In the genomic region with DNA sequence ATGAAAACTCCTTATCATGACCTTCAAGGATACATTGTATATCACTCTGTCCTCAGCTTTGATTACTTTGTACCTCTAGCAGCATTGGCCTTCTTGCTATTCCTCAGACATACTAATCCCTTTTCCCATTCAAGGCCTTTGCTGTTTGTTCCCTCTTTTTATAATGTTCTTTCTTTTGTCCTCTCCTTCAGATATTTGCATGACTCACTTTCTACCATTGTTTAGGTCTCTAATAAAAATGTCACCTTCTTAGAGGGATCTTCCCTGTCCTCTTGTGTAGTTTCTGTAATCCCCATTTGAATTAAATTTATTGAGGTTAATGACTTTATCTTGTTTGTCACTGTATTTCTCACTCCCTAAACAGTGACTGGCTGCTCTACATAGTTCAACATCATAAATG, we compare ENCODE assay signal across 21 cellular contexts.
DNase-seq lines count a peak whose midpoint lies in the region; ATAC-seq, FAIRE-seq and TF ChIP-seq lines count a peak whose summit lies in the region.
"Had no signal": no experiment of that assay in that cellular context is flagged by ENCODE, and none has a peak within 500 bp of the region (broad histone marks: within the 10 kb centered on the region; RNA-seq: fewer than 3 reads in every experiment).

No MANE protein-coding gene starts in this region.

- FAIRE-seq in TTC549 (lab: Jason Lieb, UNC) (peak; percentile 15), endothelial cell of umbilical vein (lab: Jason Lieb, UNC) (no peak)
- FAIRE-seq: D721Med, GM12878, H1 had no signal

- DNase-seq in Calu3 (no peak), endothelial cell of umbilical vein (ENCODE audit: low read depth, low spot score) (no peak), medulla oblongata (ENCODE audit: extremely low spot score) (no peak), NOMO-1 treated with dmso at 0.1 percent for 144 hours (lab: John Stamatoyannopoulos, UW; ENCODE audit: unreplicated experiment) (no peak)
- no peak for DNase-seq in activated T-helper 2 cell treated with anti-CD3 and anti-CD28 coated beads, Interferon-gamma antibody, Interleukin-2, Interleukin-4, amounts not matched to agents 10 μg/mL and 5 μg/mL and 100 μg/mL, durations not matched to agents 14 hours and 24 hours and 36 hours (ENCODE audit: low spot score)
- DNase-seq: ACHN; AML-193; C1 segment of cervical spinal cord; Caco-2; CD4-positive, alpha-beta memory T cell; DMS 273 treated with DMSO at 0.1 percent for 48 hours; DMS79; EL; GDM1; H7; HCEC 1CT had no signal

- H3K4me3 ChIP-seq in endothelial cell of umbilical vein (replicated peaks in 1 of 3; ENCODE audit: insufficient read depth in 1 of 3, low read depth in 1 of 3, low read length in 3 of 3) = no peak overlapping the region
- H3K4me3 ChIP-seq in gastroesophageal sphincter = no peak overlapping the region
- H3K4me3 ChIP-seq: GM12878 had no signal

- no peaks in the 10 kb centered on the region for H3K9me3 Mint-ChIP-seq in Calu3 (ENCODE audit: low read depth, unreplicated experiment)
- H3K9me3 Mint-ChIP-seq in activated T-helper 2 cell treated with anti-CD3 and anti-CD28 coated beads, Interferon-gamma antibody, Interleukin-2, Interleukin-4, amounts not matched to agents 10 μg/mL and 5 μg/mL and 100 μg/mL, durations not matched to agents 14 hours and 24 hours and 36 hours = no peaks in the 10 kb centered on the region
- H3K9me3 Mint-ChIP-seq: CD4-positive, alpha-beta memory T cell had no signal

- H3K9me3 ChIP-seq in endothelial cell of umbilical vein (replicated peaks; ENCODE audit: control insufficient read depth, insufficient read depth, low read length) (no peaks in the 10 kb centered on the region), gastroesophageal sphincter (no peaks in the 10 kb centered on the region)
- H3K9me3 ChIP-seq: Caco-2 had no signal

- CTCF ChIA-PET in Calu3 (lab: Charles Lee) = no interaction called here
- CTCF ChIA-PET in endothelial cell of umbilical vein (lab: Charles Lee) = interaction anchor here (1.3 kb wide), 1 partner anchor 76 kb away, joined by 6 read pairs; no protein-coding TSS in a partner anchor

- no peaks in the 10 kb centered on the region for H3K27me3 ChIP-seq in endothelial cell of umbilical vein (ENCODE audit: control insufficient read depth in 2 of 2, insufficient read depth in 2 of 2, low read length in 2 of 2)
- H3K27me3 ChIP-seq in gastroesophageal sphincter = no peaks in the 10 kb centered on the region

- H3K9me1 ChIP-seq in endothelial cell of umbilical vein (replicated peaks; ENCODE audit: control insufficient read depth, extremely low read depth, insufficient read depth, low read length) = no peaks in the 10 kb centered on the region

- no peak overlapping the region for H3K4me2 ChIP-seq in endothelial cell of umbilical vein (ENCODE audit: insufficient read depth, low read length)

- no peaks in the 10 kb centered on the region for H4K20me1 ChIP-seq in endothelial cell of umbilical vein (replicated peaks; ENCODE audit: control insufficient read depth, extremely low read depth, insufficient read depth, low read length)

- no peak for TF ChIP-seq EP300 in gastroesophageal sphincter (IDR thresholded peaks at IDR 0.05)

- no peaks in the 10 kb centered on the region for H3K36me3 Mint-ChIP-seq in Calu3 (ENCODE audit: insufficient read depth, unreplicated experiment)
- peaks cover 21% of the 10 kb centered on the region for H3K36me3 Mint-ChIP-seq in activated T-helper 2 cell treated with anti-CD3 and anti-CD28 coated beads, Interferon-gamma antibody, Interleukin-2, Interleukin-4, amounts not matched to agents 10 μg/mL and 5 μg/mL and 100 μg/mL, durations not matched to agents 14 hours and 24 hours and 36 hours (ENCODE audit: low read depth)

- H3K9ac ChIP-seq in endothelial cell of umbilical vein (replicated peaks; ENCODE audit: extremely low read depth, insufficient read depth, low read length) = no peak overlapping the region

- H3K36me3 ChIP-seq in endothelial cell of umbilical vein (ENCODE audit: control insufficient read depth in 2 of 2, extremely low read depth in 1 of 2, insufficient read depth in 2 of 2, low read length in 2 of 2) (peaks cover 2 to 5% of the 10 kb centered on the region in 2 experiments), gastroesophageal sphincter (peaks cover 0 to 25% of the 10 kb centered on the region in 2 donors)

- TF ChIP-seq POLR2A in endothelial cell of umbilical vein (IDR thresholded peaks at IDR 0.05; ENCODE audit: low read depth, low read length) (no peak), gastroesophageal sphincter (IDR thresholded peaks at IDR 0.05) (no peak)

- H3K27ac ChIP-seq in endothelial cell of umbilical vein (ENCODE audit: insufficient read depth, low read depth, low read length) = no peak overlapping the region
- H3K27ac ChIP-seq in gastroesophageal sphincter = no peak overlapping the region

- POLR2A ChIA-PET in endothelial cell of umbilical vein (lab: Charles Lee) = no interaction called here

- no peak overlapping the region for H3K4me3 Mint-ChIP-seq in Calu3 (ENCODE audit: low read depth, unreplicated experiment)
- no peak overlapping the region for H3K4me3 Mint-ChIP-seq in activated T-helper 2 cell treated with anti-CD3 and anti-CD28 coated beads, Interferon-gamma antibody, Interleukin-2, Interleukin-4, amounts not matched to agents 10 μg/mL and 5 μg/mL and 100 μg/mL, durations not matched to agents 14 hours and 24 hours and 36 hours (ENCODE audit: low read depth)
- H3K4me3 Mint-ChIP-seq: CD4-positive, alpha-beta memory T cell had no signal

- BruUV-seq in Calu3 (replicated peaks; lab: Mats Ljungman, UMichigan) (no TSS peak), endothelial cell of umbilical vein (replicated peaks; lab: Mats Ljungman, UMichigan) (no TSS peak)

- H3K27me3 Mint-ChIP-seq in Calu3 (ENCODE audit: unreplicated experiment) = no peaks in the 10 kb centered on the region
- H3K27me3 Mint-ChIP-seq in activated T-helper 2 cell treated with anti-CD3 and anti-CD28 coated beads, Interferon-gamma antibody, Interleukin-2, Interleukin-4, amounts not matched to agents 10 μg/mL and 5 μg/mL and 100 μg/mL, durations not matched to agents 14 hours and 24 hours and 36 hours (ENCODE audit: low read depth) = no peaks in the 10 kb centered on the region
- H3K27me3 Mint-ChIP-seq: CD4-positive, alpha-beta memory T cell had no signal

- ATAC-seq in gastroesophageal sphincter = no peak
- ATAC-seq: GM12878 had no signal

- no peak overlapping the region for H2AFZ ChIP-seq in endothelial cell of umbilical vein (ENCODE audit: low read depth, low read length)

- H3K79me2 ChIP-seq in endothelial cell of umbilical vein (ENCODE audit: control insufficient read depth, insufficient read depth, low read length) = no peaks in the 10 kb centered on the region

- H3K4me1 ChIP-seq in endothelial cell of umbilical vein (ENCODE audit: control insufficient read depth, extremely low read depth, insufficient read depth, low read length) (no peaks in the 10 kb centered on the region), gastroesophageal sphincter (no peaks in the 10 kb centered on the region)
- H3K4me1 ChIP-seq: Caco-2 had no signal

- intact Hi-C loops in Calu3 (cut with micrococcal nuclease; ENCODE audit: unreplicated experiment) (no loop called here), endothelial cell of umbilical vein (cut with micrococcal nuclease) (no loop called here)
- intact Hi-C loops in activated T-helper 2 cell treated with anti-CD3 and anti-CD28 coated beads, Interferon-gamma antibody, Interleukin-2, Interleukin-4, amounts not matched to agents 10 μg/mL and 5 μg/mL and 100 μg/mL, durations not matched to agents 14 hours and 24 hours and 36 hours (cut with micrococcal nuclease) = no loop called here

- peak overlapping the region; percentile 40 for H3K27ac Mint-ChIP-seq in Calu3 (ENCODE audit: unreplicated experiment)
- H3K27ac Mint-ChIP-seq in activated T-helper 2 cell treated with anti-CD3 and anti-CD28 coated beads, Interferon-gamma antibody, Interleukin-2, Interleukin-4, amounts not matched to agents 10 μg/mL and 5 μg/mL and 100 μg/mL, durations not matched to agents 14 hours and 24 hours and 36 hours = no peak overlapping the region

- no peaks in the 10 kb centered on the region for H3K4me1 Mint-ChIP-seq in Calu3 (ENCODE audit: low read depth, unreplicated experiment)
- H3K4me1 Mint-ChIP-seq in activated T-helper 2 cell treated with anti-CD3 and anti-CD28 coated beads, Interferon-gamma antibody, Interleukin-2, Interleukin-4, amounts not matched to agents 10 μg/mL and 5 μg/mL and 100 μg/mL, durations not matched to agents 14 hours and 24 hours and 36 hours (ENCODE audit: low read depth) = peaks cover 13% of the 10 kb centered on the region
- H3K4me1 Mint-ChIP-seq: CD4-positive, alpha-beta memory T cell had no signal

- TF ChIP-seq CTCF in Calu3 (IDR thresholded peaks at IDR 0.05; ENCODE audit: unreplicated experiment) (no peak), endothelial cell of umbilical vein (IDR thresholded peaks at IDR 0.05; ENCODE audit: extremely low read depth in 1 of 2, insufficient read depth in 1 of 2, low read depth in 1 of 2, low read length in 2 of 2) (no peak), gastroesophageal sphincter (IDR thresholded peaks at IDR 0.05) (no peak)

- dilution Hi-C loops in endothelial cell of umbilical vein (cut with MboI; ENCODE audit: extremely low pct_ligation_motif_present, low sequenced_read_pairs) = no loop called here

TF ChIP-seq in endothelial cell of umbilical vein, 7 proteins besides CTCF, POLR2A, EP300 and RAD21:
- TF ChIP-seq JUN (IDR thresholded peaks at IDR 0.05; ENCODE audit: borderline replicate concordance, insufficient read depth, insufficient read length, low read depth) (peak; percentile 22), POLR2AphosphoS5 (IDR thresholded peaks at IDR 0.05; ENCODE audit: insufficient read depth, low read depth, low read length) (no peak), FOS (IDR thresholded peaks at IDR 0.05; ENCODE audit: borderline replicate concordance, insufficient read depth, low read length) (no peak)
